Comparison of ENCODE assay signal across 8 cellular contexts in the genomic region with DNA sequence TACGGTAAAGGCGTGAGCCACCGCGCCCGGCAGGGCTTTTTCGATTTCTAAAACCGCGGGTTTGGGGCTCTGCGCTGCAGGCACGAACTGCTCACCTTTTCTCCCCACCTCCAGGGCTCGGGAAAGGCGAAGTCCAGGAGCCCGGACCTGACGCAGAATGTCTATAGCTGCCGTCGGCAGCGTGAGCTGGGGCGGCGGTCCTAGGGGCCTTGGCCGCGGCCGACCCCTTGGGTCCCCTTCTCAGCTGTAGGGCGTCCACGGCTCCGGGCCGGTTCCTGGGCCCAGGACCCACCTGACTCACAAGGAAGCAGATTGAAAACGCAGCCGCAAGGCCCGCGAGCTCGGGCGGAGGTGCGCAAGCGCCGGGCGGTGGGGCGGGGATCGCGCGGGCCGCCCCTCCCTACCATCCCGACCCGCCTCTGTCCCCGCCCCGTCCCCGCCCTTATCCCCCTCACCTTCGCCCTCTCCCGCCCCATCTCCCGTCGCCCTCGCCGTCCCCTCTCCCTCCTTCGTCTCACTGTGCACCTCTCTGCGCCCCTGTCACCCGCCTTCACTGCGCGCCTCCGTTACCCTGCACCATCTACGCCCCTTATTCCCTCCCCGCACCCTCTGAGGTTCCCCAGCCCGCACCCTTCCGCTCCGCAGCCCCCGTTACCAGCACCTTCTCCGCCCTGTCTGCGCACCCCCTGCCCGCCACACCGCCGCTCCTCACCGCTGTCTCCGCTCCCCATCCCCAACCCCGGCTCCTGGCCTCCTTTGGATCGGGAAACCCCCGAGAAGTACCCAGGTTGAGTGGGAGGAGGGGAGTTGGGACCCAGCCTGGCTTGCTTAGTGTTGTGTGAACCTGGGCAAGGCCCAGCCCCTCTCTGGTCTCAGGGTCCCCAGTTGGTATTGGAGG. TPM values are rescaled to one million over a fixed set of nuclear protein-coding genes. Genes with fewer than 3 reads are reported as not detected.
A peak's percentile ranks its signal among the peaks of the same experiment; 100 is the strongest.
DNase-seq lines count a peak whose midpoint lies in the region; ATAC-seq, FAIRE-seq and TF ChIP-seq lines count a peak whose summit lies in the region.

HDHD3 (minus strand) TSS at position 353 of the 898 bp plus-strand sequence. CDS start 2,632 bp downstream, outside the sequence.

- FAIRE-seq in endothelial cell of umbilical vein (lab: Jason Lieb, UNC), result peak; percentile 60

- H3K27ac ChIP-seq in endothelial cell of umbilical vein (ENCODE audit: insufficient read depth, low read depth, low read length), result peak within 1 kb of the TSS; percentile 40

- peak within 1 kb of the TSS; percentile 78 for H3K4me2 ChIP-seq in endothelial cell of umbilical vein (ENCODE audit: insufficient read depth, low read length)

- peak; percentile 58 for TF ChIP-seq POLR2A in endothelial cell of umbilical vein (IDR thresholded peaks at IDR 0.05; ENCODE audit: low read depth, low read length)

- no peaks in the 10 kb centered on the region for H3K9me3 ChIP-seq in endothelial cell of umbilical vein (replicated peaks; ENCODE audit: control insufficient read depth, insufficient read depth, low read length)

- no peaks in the 10 kb centered on the region for H3K9me1 ChIP-seq in endothelial cell of umbilical vein (replicated peaks; ENCODE audit: control insufficient read depth, extremely low read depth, insufficient read depth, low read length)

- peaks cover 0 to 7% of the 10 kb centered on the region in 2 experiments for H3K36me3 ChIP-seq in endothelial cell of umbilical vein (ENCODE audit: control insufficient read depth in 2 of 2, extremely low read depth in 1 of 2, insufficient read depth in 2 of 2, low read length in 2 of 2)

- peak within 1 kb of the TSS in 3 of 7 donors; percentile 30 to 83 (median 46) for H3K27ac Mint-ChIP-seq in CD14-positive monocyte

- no peak for TF ChIP-seq CTCF in CD14-positive monocyte (IDR thresholded peaks at IDR 0.05)
- TF ChIP-seq CTCF in endothelial cell of umbilical vein (IDR thresholded peaks at IDR 0.05; ENCODE audit: extremely low read depth in 1 of 2, insufficient read depth in 1 of 2, low read depth in 1 of 2, low read length in 2 of 2), result no peak

- H3K4me1 Mint-ChIP-seq in CD14-positive monocyte, result peaks cover 16% of the 10 kb centered on the region

- peak within 1 kb of the TSS; percentile 61 to 93 (median 83) for H3K4me3 ChIP-seq in endothelial cell of umbilical vein (replicated peaks in 1 of 3; ENCODE audit: insufficient read depth in 1 of 3, low read depth in 1 of 3, low read length in 3 of 3)

- peak within 1 kb of the TSS; percentile 82 to 90 for H3K4me3 Mint-ChIP-seq in CD14-positive monocyte

- POLR2A ChIA-PET in endothelial cell of umbilical vein (lab: Charles Lee), result no interaction called here

- intact Hi-C loops in CD14-positive monocyte (cut with micrococcal nuclease) (no loop called here), endothelial cell of umbilical vein (cut with micrococcal nuclease) (no loop called here)

- no peaks in the 10 kb centered on the region for H4K20me1 ChIP-seq in endothelial cell of umbilical vein (replicated peaks; ENCODE audit: control insufficient read depth, extremely low read depth, insufficient read depth, low read length)

- DNase-seq in CD14-positive monocyte (ENCODE audit: low spot score) (peak; percentile 59), NOMO-1 treated with dmso at 0.1 percent for 144 hours (lab: John Stamatoyannopoulos, UW; ENCODE audit: unreplicated experiment) (peak; percentile 69), endothelial cell of umbilical vein (ENCODE audit: low read depth, low spot score) (peak; percentile 74), middle frontal gyrus (ENCODE audit: extremely low spot score, low spot score) (peak; percentile 38)
- peak; percentile 86 for DNase-seq in activated CD8-positive, alpha-beta memory T cell treated with anti-CD3 and anti-CD28 coated beads, Interleukin-2, amount 50 U/mL, for 48 hours
- DNase-seq in stimulated activated CD8-positive, alpha-beta memory T cell treated with anti-CD3 and anti-CD28 coated beads, Interleukin-2, amount 100 ng/mL, for 48 hours (ENCODE audit: low read depth in 2 of 2), result peak; percentile 65 to 78

- dilution Hi-C loops in endothelial cell of umbilical vein (cut with MboI; ENCODE audit: extremely low pct_ligation_motif_present, low sequenced_read_pairs), result no loop called here

- no peaks in the 10 kb centered on the region for H3K79me2 ChIP-seq in endothelial cell of umbilical vein (ENCODE audit: control insufficient read depth, insufficient read depth, low read length)

- no peaks in the 10 kb centered on the region for H3K4me1 ChIP-seq in endothelial cell of umbilical vein (ENCODE audit: control insufficient read depth, extremely low read depth, insufficient read depth, low read length)

- ATAC-seq in GM19438 (IDR thresholded peaks at IDR 0.05; ENCODE audit: low read depth, unreplicated experiment) (peak; percentile 73), HG03571 (IDR thresholded peaks at IDR 0.05; ENCODE audit: unreplicated experiment) (peak; percentile 75)

- peaks cover 8 to 23% of the 10 kb centered on the region in 2 donors for H3K36me3 Mint-ChIP-seq in CD14-positive monocyte

- peaks cover 0 to 2% (median 2%) of the 10 kb centered on the region in 3 donors for H3K27me3 Mint-ChIP-seq in CD14-positive monocyte (ENCODE audit: low read depth in 3 of 3)

- H3K9me3 Mint-ChIP-seq in CD14-positive monocyte, result no peaks in the 10 kb centered on the region

- no TSS peak for BruUV-seq in endothelial cell of umbilical vein (replicated peaks; lab: Mats Ljungman, UMichigan)

- CTCF ChIA-PET in endothelial cell of umbilical vein (lab: Charles Lee), result interaction anchor here (0.8 to 1.0 kb wide), 2 partner anchors 24 to 28 kb away, joined by 4 to 5 read pairs; partner anchors contain the start of gene ALAD

- peak within 1 kb of the TSS; percentile 100 for H2AFZ ChIP-seq in endothelial cell of umbilical vein (ENCODE audit: low read depth, low read length)

- peak within 1 kb of the TSS; percentile 78 for H3K9ac ChIP-seq in endothelial cell of umbilical vein (replicated peaks; ENCODE audit: extremely low read depth, insufficient read depth, low read length)

- no peaks in the 10 kb centered on the region for H3K27me3 ChIP-seq in endothelial cell of umbilical vein (ENCODE audit: control insufficient read depth in 2 of 2, insufficient read depth in 2 of 2, low read length in 2 of 2)

TF ChIP-seq in endothelial cell of umbilical vein, 7 proteins besides CTCF, POLR2A, EP300 and RAD21:
- peak; percentile 37 for TF ChIP-seq POLR2AphosphoS5 (IDR thresholded peaks at IDR 0.05; ENCODE audit: insufficient read depth, low read depth, low read length)
- TF ChIP-seq JUN (IDR thresholded peaks at IDR 0.05; ENCODE audit: borderline replicate concordance, insufficient read depth, insufficient read length, low read depth), result no peak

RNA-seq across cellular contexts. Expression of gene HDHD3, which starts in this region (rescaled TPM):
- polyA plus RNA-seq in CD14-positive monocyte, result 1 to 10 TPM; 8.3 to 9.2 TPM
- total RNA-seq in endothelial cell of umbilical vein, result 7.6 and 8.0 TPM in 2 replicates
- polyA plus RNA-seq in endothelial cell of umbilical vein, result 14.1 and 15.5 TPM in 2 replicates
- polyA plus RNA-seq in endothelial cell of umbilical vein (2011; cell fraction: cytosol; rRNA removed), result 7.0 and 10.1 TPM in 2 replicates
- 10.5 and 11.1 TPM in 2 replicates for polyA plus RNA-seq in endothelial cell of umbilical vein (2011; cell fraction: nucleus; rRNA removed)
- polyA plus RNA-seq in endothelial cell of umbilical vein (2012), result 7.1 and 7.3 TPM in 2 replicates
- 4.9 and 7.6 TPM in 2 replicates for polyA minus RNA-seq in endothelial cell of umbilical vein
- polyA minus RNA-seq in endothelial cell of umbilical vein (2011; cell fraction: cytosol; rRNA and poly(A)+ RNA removed), result 8.1 TPM
- polyA minus RNA-seq in endothelial cell of umbilical vein (2011; cell fraction: nucleus; rRNA and poly(A)+ RNA removed), result 3.4 and 4.8 TPM in 2 replicates

Comparison
In these comparisons a context has a peak if more than half of its experiments do, and no peak if none do; other contexts are left out.
1. Peak in every context shown above with its lines: DNase-seq, ATAC-seq, H3K4me3 ChIP-seq and H3K27ac ChIP-seq.